ENCODE assay signal across 12 cellular contexts in the genomic region with DNA sequence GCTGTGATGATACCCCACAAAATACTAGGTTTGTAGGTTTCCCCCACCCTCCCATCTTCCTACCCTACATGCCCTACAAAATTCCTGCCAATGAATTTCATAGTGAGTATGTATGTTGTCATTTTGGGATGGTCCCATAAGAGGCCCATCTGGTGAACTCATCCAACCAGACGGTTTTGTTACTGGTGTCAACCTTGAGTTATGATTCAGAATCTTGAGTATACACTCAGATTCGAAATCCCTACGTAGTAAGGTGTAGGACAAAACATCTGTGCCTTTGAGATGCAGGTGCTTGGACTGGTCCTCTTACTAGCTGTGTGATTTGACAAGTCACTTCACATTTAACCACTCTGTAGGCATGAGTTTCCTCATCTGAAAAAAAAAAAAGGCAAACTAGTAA. TPM values are rescaled to one million over a fixed set of nuclear protein-coding genes. Genes with fewer than 3 reads are reported as not detected.
DNase-seq lines count a peak whose midpoint lies in the region; ATAC-seq, FAIRE-seq and TF ChIP-seq lines count a peak whose summit lies in the region.
"Had no signal": no experiment of that assay in that cellular context is flagged by ENCODE, and none has a peak within 500 bp of the region (broad histone marks: within the 10 kb centered on the region; RNA-seq: fewer than 3 reads in every experiment).

No MANE protein-coding gene starts in this region.

- no peak for TF ChIP-seq POLR2A in tibial nerve (IDR thresholded peaks at IDR 0.05)

- peaks cover 75% of the 10 kb centered on the region for H3K79me2 ChIP-seq in astrocyte (ENCODE audit: insufficient read depth, low read length)

- peak overlapping the region; percentile 86 to 98 (median 98) for H3K27ac Mint-ChIP-seq in CD4-positive, alpha-beta memory T cell
- H3K27ac Mint-ChIP-seq in IgD-negative memory B cell (peak overlapping the region in 2 of 3 donors; percentile 78 to 96), astrocyte (ENCODE audit: unreplicated experiment) (no peak overlapping the region), WTC11 (no peak overlapping the region)
- H3K27ac Mint-ChIP-seq in natural killer cell treated with Interleukin-12 subunit alpha and Interleukin-12 subunit beta and Interleukin-15 and Interleukin-18, amount 100 ng/mL, for 72 hours, result peak overlapping the region; percentile 93

- intact Hi-C loops in CD4-positive, alpha-beta memory T cell (cut with micrococcal nuclease), result no loop called here
- intact Hi-C loops in posterior vena cava (cut with DNase I), result no loop called here

- H3K27me3 ChIP-seq in CD4-positive, alpha-beta memory T cell (ENCODE audit: insufficient read depth, low read length), result no peaks in the 10 kb centered on the region
- H3K27me3 ChIP-seq in astrocyte (ENCODE audit: insufficient read depth, low read length) (no peaks in the 10 kb centered on the region), tibial nerve (no peaks in the 10 kb centered on the region)

- no peak for TF ChIP-seq EP300 in tibial nerve (IDR thresholded peaks at IDR 0.05)

- POLR2A ChIA-PET in CD4-positive, alpha-beta memory T cell (lab: Charles Lee; ENCODE audit: partially characterized antibody), result interaction anchor here (1.0 to 7.1 kb wide), 6 partner anchors 11 to 350 kb away, joined by 3 to 150 read pairs (median 86); partner anchors contain the start of genes EIF2A, ERICH6, SELENOT and SERP1
- POLR2A ChIA-PET in WTC11 (lab: Charles Lee), result interaction anchor here (0.7 kb wide), 1 partner anchor 119 kb away, joined by 3 read pairs; no protein-coding TSS in a partner anchor

- no peak overlapping the region for H2AFZ ChIP-seq in astrocyte (ENCODE audit: low read depth, low read length)

- H3K9me3 Mint-ChIP-seq in CD4-positive, alpha-beta memory T cell, result peaks cover 0 to 3% (median 0%) of the 10 kb centered on the region in 8 donors
- no peaks in the 10 kb centered on the region for H3K9me3 Mint-ChIP-seq in IgD-negative memory B cell
- H3K9me3 Mint-ChIP-seq in astrocyte (ENCODE audit: unreplicated experiment), result no peaks in the 10 kb centered on the region
- no peaks in the 10 kb centered on the region for H3K9me3 Mint-ChIP-seq in natural killer cell treated with Interleukin-12 subunit alpha and Interleukin-12 subunit beta and Interleukin-15 and Interleukin-18, amount 100 ng/mL, for 72 hours
- no peaks in the 10 kb centered on the region for H3K9me3 Mint-ChIP-seq in WTC11

- H3K27ac ChIP-seq in CD4-positive, alpha-beta memory T cell (ENCODE audit: low read depth, low read length), result peak overlapping the region; percentile 98
- no peak overlapping the region for H3K27ac ChIP-seq in astrocyte (ENCODE audit: low read depth, low read length)
- H3K27ac ChIP-seq in tibial nerve, result peak overlapping the region in 1 of 4 donors; percentile 99
- H3K27ac ChIP-seq: VCaP had no signal

- no peak overlapping the region for H3K4me2 ChIP-seq in astrocyte (ENCODE audit: low read length)

- no peak overlapping the region for H3K9ac ChIP-seq in astrocyte (ENCODE audit: low read length)

- TF ChIP-seq CTCF in astrocyte (IDR thresholded peaks at IDR 0.05; ENCODE audit: insufficient read depth, low read depth, low read length) (no peak), WTC11 (IDR thresholded peaks at IDR 0.05) (no peak), tibial nerve (IDR thresholded peaks at IDR 0.05) (no peak)

- H3K4me1 Mint-ChIP-seq in CD4-positive, alpha-beta memory T cell, result peaks cover 42 to 81% (median 56%) of the 10 kb centered on the region in 4 donors
- peaks cover 36 to 50% (median 39%) of the 10 kb centered on the region in 3 donors for H3K4me1 Mint-ChIP-seq in IgD-negative memory B cell
- peaks cover 13% of the 10 kb centered on the region for H3K4me1 Mint-ChIP-seq in astrocyte (ENCODE audit: low read depth, unreplicated experiment)
- H3K4me1 Mint-ChIP-seq in natural killer cell treated with Interleukin-12 subunit alpha and Interleukin-12 subunit beta and Interleukin-15 and Interleukin-18, amount 100 ng/mL, for 72 hours (ENCODE audit: low read depth in 2 of 2), result peaks cover 44 to 55% of the 10 kb centered on the region in 2 donors
- peaks cover 25% of the 10 kb centered on the region for H3K4me1 Mint-ChIP-seq in WTC11

- H3K4me3 Mint-ChIP-seq in CD4-positive, alpha-beta memory T cell, result peak overlapping the region; percentile 88 to 97 (median 96)
- H3K4me3 Mint-ChIP-seq in IgD-negative memory B cell (peak overlapping the region in 3 of 4 donors; percentile 60 to 96 (median 81)), astrocyte (ENCODE audit: unreplicated experiment) (peak overlapping the region; percentile 95), WTC11 (no peak overlapping the region)
- H3K4me3 Mint-ChIP-seq in natural killer cell treated with Interleukin-12 subunit alpha and Interleukin-12 subunit beta and Interleukin-15 and Interleukin-18, amount 100 ng/mL, for 72 hours, result peak overlapping the region; percentile 93

- FAIRE-seq in astrocyte (lab: Jason Lieb, UNC), result no peak
- FAIRE-seq: GM18507 had no signal

- peaks cover 59% of the 10 kb centered on the region for H4K20me1 ChIP-seq in astrocyte (ENCODE audit: insufficient read depth, low read length)

- 88% methylated on average over 3 of the region's 3 CpGs for WGBS in tibial nerve, 2 donors

- no peaks in the 10 kb centered on the region for H3K9me3 ChIP-seq in CD4-positive, alpha-beta memory T cell (ENCODE audit: control insufficient read depth in 1 of 2, low read length in 2 of 2)
- H3K9me3 ChIP-seq in astrocyte (ENCODE audit: insufficient read depth, low read depth, low read length), result no peaks in the 10 kb centered on the region
- H3K9me3 ChIP-seq in tibial nerve, result no peaks in the 10 kb centered on the region

- H3K27me3 Mint-ChIP-seq in CD4-positive, alpha-beta memory T cell, result no peaks in the 10 kb centered on the region
- peaks cover 2% of the 10 kb centered on the region for H3K27me3 Mint-ChIP-seq in IgD-negative memory B cell
- H3K27me3 Mint-ChIP-seq in astrocyte (ENCODE audit: low read depth, unreplicated experiment), result no peaks in the 10 kb centered on the region
- H3K27me3 Mint-ChIP-seq in natural killer cell treated with Interleukin-12 subunit alpha and Interleukin-12 subunit beta and Interleukin-15 and Interleukin-18, amount 100 ng/mL, for 72 hours, result no peaks in the 10 kb centered on the region
- H3K27me3 Mint-ChIP-seq in WTC11 (ENCODE audit: low read depth), result peaks cover 27% of the 10 kb centered on the region

- no peaks in the 10 kb centered on the region for H3K36me3 ChIP-seq in CD4-positive, alpha-beta memory T cell (ENCODE audit: insufficient read depth, low read length)
- H3K36me3 ChIP-seq in astrocyte (ENCODE audit: insufficient read depth, low read length), result no peaks in the 10 kb centered on the region
- peaks cover 0 to 4% (median 0%) of the 10 kb centered on the region in 3 donors for H3K36me3 ChIP-seq in tibial nerve

- H3K36me3 Mint-ChIP-seq in CD4-positive, alpha-beta memory T cell, result peaks cover 15 to 55% of the 10 kb centered on the region in 2 donors
- H3K36me3 Mint-ChIP-seq in IgD-negative memory B cell (peaks cover 2% of the 10 kb centered on the region), astrocyte (ENCODE audit: low read depth, unreplicated experiment) (peaks cover 4% of the 10 kb centered on the region), WTC11 (0 out of 2 replicates have a peak, but pooled peaks cover 2% of the 10 kb centered on the region)
- peaks cover 9% of the 10 kb centered on the region for H3K36me3 Mint-ChIP-seq in natural killer cell treated with Interleukin-12 subunit alpha and Interleukin-12 subunit beta and Interleukin-15 and Interleukin-18, amount 100 ng/mL, for 72 hours

- H3K4me3 ChIP-seq in CD4-positive, alpha-beta memory T cell (ENCODE audit: low read length in 2 of 2), result peak overlapping the region in 1 of 2 donors; percentile 90
- no peak overlapping the region for H3K4me3 ChIP-seq in astrocyte (ENCODE audit: insufficient read depth, low read depth, low read length)
- no peak overlapping the region for H3K4me3 ChIP-seq in tibial nerve

- CTCF ChIA-PET in CD4-positive, alpha-beta memory T cell (lab: Charles Lee; ENCODE audit: partially characterized antibody), result interaction anchor here (0.6 to 7.5 kb wide), 5 partner anchors 10 to 55 kb away, joined by 3 to 85 read pairs (median 5); no protein-coding TSS in a partner anchor
- CTCF ChIA-PET in WTC11 (lab: Charles Lee), result interaction anchor here (0.6 kb wide), 1 partner anchor 502 kb away, joined by 3 read pairs; no protein-coding TSS in a partner anchor

- peaks cover 64% of the 10 kb centered on the region for H3K4me1 ChIP-seq in CD4-positive, alpha-beta memory T cell (ENCODE audit: insufficient read depth, low read length)
- H3K4me1 ChIP-seq in astrocyte (ENCODE audit: insufficient read depth, low read length), result peaks cover 16% of the 10 kb centered on the region
- peaks cover 0 to 58% (median 12%) of the 10 kb centered on the region in 4 donors for H3K4me1 ChIP-seq in tibial nerve

- ATAC-seq in natural killer cell treated with Interleukin-12 subunit alpha and Interleukin-12 subunit beta and Interleukin-15 and Interleukin-18, amount 100 ng/mL, for 72 hours, result no peak
- no peak for ATAC-seq in WTC11
- ATAC-seq: left colon had no signal

- no peak for DNase-seq in CD4-positive, alpha-beta memory T cell
- DNase-seq in astrocyte (ENCODE audit: low read depth), result no peak
- no peak for DNase-seq in natural killer cell treated with Interleukin-12 subunit alpha and Interleukin-12 subunit beta and Interleukin-15 and Interleukin-18, amount 100 ng/mL, for 72 hours (ENCODE audit: low spot score)
- DNase-seq in posterior vena cava (ENCODE audit: low spot score), result no peak
- no peak for DNase-seq in WTC11 (ENCODE audit: low spot score)
- no peak for DNase-seq in tibial nerve (ENCODE audit: low spot score in 2 of 2)
- DNase-seq in NCI-H446 (lab: John Stamatoyannopoulos, UW), result no peak
- DNase-seq: left colon, retina had no signal

TF ChIP-seq in WTC11, 78 proteins besides CTCF, POLR2A, EP300 and RAD21:
- no peak for TF ChIP-seq ZNF671 (CRISPR knock-in tag; IDR thresholded peaks at IDR 0.05)
- no peak for TF ChIP-seq ETV6 (CRISPR knock-in tag; IDR thresholded peaks at IDR 0.05)

RNA-seq across cellular contexts. Expression of gene SIAH2, which starts 3.6 kb away (rescaled TPM):
- 10 to 100 TPM; 28.3 to 29.5 TPM for total RNA-seq in CD4-positive, alpha-beta memory T cell
- polyA plus RNA-seq in CD4-positive, alpha-beta memory T cell, result 10 to 100 TPM; 35.9 to 48.3 TPM
- polyA plus RNA-seq in IgD-negative memory B cell, result 23.1 TPM
- total RNA-seq in astrocyte (39.3 and 46.2 TPM in 2 replicates), posterior vena cava (10 to 100 TPM; 30.6 to 37.6 TPM), WTC11 (2021) (15.8 to 17.1 TPM (median 15.9 TPM) in 3 replicates), tibial nerve (10 to 100 TPM; 60.5 to 73.7 (median 62.7) TPM)
- 10 to 100 TPM; 34.9 to 41.4 TPM for total RNA-seq in natural killer cell treated with Interleukin-12 subunit alpha and Interleukin-12 subunit beta and Interleukin-15 and Interleukin-18, amount 100 ng/mL, for 72 hours

RNA-seq across cellular contexts. Expression of gene ERICH6, which starts 55.6 kb away (rescaled TPM):
- not detected for total RNA-seq in CD4-positive, alpha-beta memory T cell
- under 1 TPM in 1 of 2 donors, not detected in 1; 0.75 TPM for polyA plus RNA-seq in CD4-positive, alpha-beta memory T cell
- 0.41 TPM for polyA plus RNA-seq in IgD-negative memory B cell
- total RNA-seq in astrocyte (0.09 TPM in 1 of 2 replicates, not detected in the other), posterior vena cava (not detected), WTC11 (2021) (0.26 to 0.30 TPM in 2 of 3 replicates, not detected in the other), tibial nerve (under 1 TPM in 1 of 4 donors, not detected in 3; 0.84 TPM)
- total RNA-seq in natural killer cell treated with Interleukin-12 subunit alpha and Interleukin-12 subunit beta and Interleukin-15 and Interleukin-18, amount 100 ng/mL, for 72 hours, result under 1 TPM in 1 of 2 donors, not detected in 1; 0.33 TPM
- total RNA-seq: left colon had no signal

Comparison
In these comparisons a context has a peak if more than half of its experiments do, and no peak if none do; other contexts are left out.
1. H3K27ac Mint-ChIP-seq: peak in CD4-positive, alpha-beta memory T cell (7 of 7), IgD-negative memory B cell (2 of 3) and natural killer cell treated with Interleukin-12 subunit alpha and Interleukin-12 subunit beta and Interleukin-15 and Interleukin-18, amount 100 ng/mL, for 72 hours (2 of 2); none in astrocyte (single experiment) and WTC11 (single experiment).